ENCODE assay signal across 9 cellular contexts in genomic region chr12:53481957-53482586, GRCh38. TPM values are rescaled to one million over a fixed set of nuclear protein-coding genes. Genes with fewer than 3 reads are reported as not detected.
DNase-seq lines count a peak whose midpoint lies in the region; ATAC-seq and TF ChIP-seq lines count a peak whose summit lies in the region.
"Had no signal": no experiment of that assay in that cellular context is flagged by ENCODE, and none has a peak within 500 bp of the region (broad histone marks: within the 10 kb centered on the region; RNA-seq: fewer than 3 reads in every experiment).

No MANE protein-coding gene starts in this region.

- TF ChIP-seq CTCF in cardiac muscle cell (IDR thresholded peaks at IDR 0.05; ENCODE audit: low read depth, low read length) (peak; percentile 29), fibroblast of villous mesenchyme (IDR thresholded peaks at IDR 0.05; ENCODE audit: insufficient read depth, low read depth, low read length) (peak; percentile 22), tibial nerve (IDR thresholded peaks at IDR 0.05) (peak in 1 of 5 experiments; percentile 15)

- H3K4me3 ChIP-seq in cardiac muscle cell: no peak overlapping the region
- H3K4me3 ChIP-seq in fibroblast of villous mesenchyme (ENCODE audit: low read depth, low read length): no peak overlapping the region
- no peak overlapping the region for H3K4me3 ChIP-seq in tibial nerve

- in situ Hi-C loops in SK-MEL-5 (cut with HindIII; ENCODE audit: low pct_unique_long_range_greater_than_20kb, low sequenced_read_pairs): no loop called here

- TF ChIP-seq POLR2A in tibial nerve (IDR thresholded peaks at IDR 0.05): no peak

- H3K27ac ChIP-seq in cardiac muscle cell (peak overlapping the region; percentile 73), tibial nerve (peak overlapping the region in 3 of 4 donors; percentile 0 to 31 (median 13))

- H3K9me3 ChIP-seq in cardiac muscle cell (ENCODE audit: low read depth) (no peaks in the 10 kb centered on the region), tibial nerve (no peaks in the 10 kb centered on the region)

- intact Hi-C loops in left cardiac atrium (cut with DNase I): no loop called here

- DNase-seq in cardiac muscle cell (ENCODE audit: low read depth in 1 of 2, low spot score in 1 of 2) (peak; percentile 36 to 43), left cardiac atrium (no peak), SK-MEL-5 (ENCODE audit: low read depth, low spot score) (peak; percentile 49), fibroblast of villous mesenchyme (ENCODE audit: low read depth) (no peak), tibial nerve (ENCODE audit: low spot score in 2 of 2) (no peak), medulla oblongata (ENCODE audit: extremely low spot score) (no peak), SK-N-DZ (ENCODE audit: low spot score) (no peak)

- no peaks in the 10 kb centered on the region for H3K4me1 ChIP-seq in cardiac muscle cell (ENCODE audit: low read depth)
- H3K4me1 ChIP-seq in tibial nerve: peaks cover 0 to 60% (median 21%) of the 10 kb centered on the region in 4 donors

- H3K27me3 ChIP-seq in cardiac muscle cell (no peaks in the 10 kb centered on the region), tibial nerve (no peaks in the 10 kb centered on the region)

- no peak for TF ChIP-seq EP300 in tibial nerve (IDR thresholded peaks at IDR 0.05)

- 66 to 69% methylated on average over 8 of the region's 8 CpGs for WGBS in tibial nerve, 2 donors

- H3K36me3 ChIP-seq in cardiac muscle cell (peaks cover 54% of the 10 kb centered on the region), tibial nerve (peaks cover 8 to 94% (median 17%) of the 10 kb centered on the region in 3 donors)

- ATAC-seq in left cardiac atrium (no peak), HG02571 (IDR thresholded peaks at IDR 0.05; ENCODE audit: unreplicated experiment) (no peak)

RNA-seq across cellular contexts. Expression of gene MAP3K12, which starts 17.2 kb away (rescaled TPM):
- 18.5 and 26.1 TPM in 2 replicates for total RNA-seq in cardiac muscle cell
- 15.1 and 17.6 TPM in 2 replicates for polyA plus RNA-seq in cardiac muscle cell
- total RNA-seq in left cardiac atrium: 1 to 10 TPM; 9.1 to 9.7 TPM
- total RNA-seq in SK-MEL-5 (2014; rRNA removed; shearing (Covaris generic)): 10.1 and 11.4 TPM in 2 replicates
- 12.7 and 14.6 TPM in 2 replicates for polyA plus RNA-seq in SK-MEL-5 (2015; cell fraction: cytosol; rRNA removed)
- polyA plus RNA-seq in SK-MEL-5 (2015; cell fraction: nucleus; rRNA removed): 150 and 170 TPM in 2 replicates
- total RNA-seq in fibroblast of villous mesenchyme: 35.8 and 41.0 TPM in 2 replicates
- 10 to 100 TPM; 35.6 to 95.1 (median 58.3) TPM for total RNA-seq in tibial nerve
- polyA plus RNA-seq in SK-N-DZ (2014; cell fraction: cytosol; rRNA removed): 20.8 and 22.1 TPM in 2 replicates
- polyA plus RNA-seq in SK-N-DZ (2014; cell fraction: nucleus; rRNA removed): 56.6 and 82.8 TPM in 2 replicates

RNA-seq across cellular contexts. Expression of gene TARBP2, which starts 19.0 kb away (rescaled TPM):
- total RNA-seq in cardiac muscle cell: 58.3 and 68.1 TPM in 2 replicates
- polyA plus RNA-seq in cardiac muscle cell: 69.2 and 79.8 TPM in 2 replicates
- 10 to 100 TPM; 12.5 to 15.3 TPM for total RNA-seq in left cardiac atrium
- 57.3 and 62.8 TPM in 2 replicates for total RNA-seq in SK-MEL-5 (2014; rRNA removed; shearing (Covaris generic))
- 55.0 and 65.0 TPM in 2 replicates for polyA plus RNA-seq in SK-MEL-5 (2015; cell fraction: cytosol; rRNA removed)
- 441 and 455 TPM in 2 replicates for polyA plus RNA-seq in SK-MEL-5 (2015; cell fraction: nucleus; rRNA removed)
- 47.4 and 54.8 TPM in 2 replicates for total RNA-seq in fibroblast of villous mesenchyme
- total RNA-seq in tibial nerve: 10 to 100 TPM; 25.3 to 56.4 (median 36.1) TPM
- polyA plus RNA-seq in SK-N-DZ (2014; cell fraction: cytosol; rRNA removed): 81.3 and 95.8 TPM in 2 replicates
- polyA plus RNA-seq in SK-N-DZ (2014; cell fraction: nucleus; rRNA removed): 217 and 237 TPM in 2 replicates

RNA-seq across cellular contexts. Expression of gene NPFF, which starts 25.2 kb away (rescaled TPM):
- total RNA-seq in cardiac muscle cell: not detected in 2 replicates
- polyA plus RNA-seq in cardiac muscle cell: not detected in 2 replicates
- total RNA-seq in left cardiac atrium: not detected
- not detected in 2 replicates for total RNA-seq in SK-MEL-5 (2014; rRNA removed; shearing (Covaris generic))
- polyA plus RNA-seq in SK-MEL-5 (2015; cell fraction: cytosol; rRNA removed): 0.64 TPM in 1 of 2 replicates, not detected in the other
- polyA plus RNA-seq in SK-MEL-5 (2015; cell fraction: nucleus; rRNA removed): not detected in 2 replicates
- not detected in 2 replicates for total RNA-seq in fibroblast of villous mesenchyme
- not detected for total RNA-seq in tibial nerve
- not detected in 2 replicates for polyA plus RNA-seq in SK-N-DZ (2014; cell fraction: cytosol; rRNA removed)
- polyA plus RNA-seq in SK-N-DZ (2014; cell fraction: nucleus; rRNA removed): not detected in 2 replicates
- total RNA-seq: liver had no signal
- polyA plus RNA-seq: liver had no signal

RNA-seq across cellular contexts. Expression of gene PCBP2, which starts 30.2 kb away (rescaled TPM):
- 213 and 326 TPM in 2 replicates for total RNA-seq in cardiac muscle cell
- polyA plus RNA-seq in cardiac muscle cell: 114 and 146 TPM in 2 replicates
- 100 to 1,000 TPM; 504 to 545 TPM for total RNA-seq in left cardiac atrium
- 165 and 176 TPM in 2 replicates for total RNA-seq in SK-MEL-5 (2014; rRNA removed; shearing (Covaris generic))
- polyA plus RNA-seq in SK-MEL-5 (2015; cell fraction: cytosol; rRNA removed): 438 and 606 TPM in 2 replicates
- polyA plus RNA-seq in SK-MEL-5 (2015; cell fraction: nucleus; rRNA removed): 945 and 1,122 TPM in 2 replicates
- 193 and 237 TPM in 2 replicates for total RNA-seq in fibroblast of villous mesenchyme
- 100 to 1,000 TPM; 414 to 583 (median 490) TPM for total RNA-seq in tibial nerve
- 319 and 354 TPM in 2 replicates for polyA plus RNA-seq in SK-N-DZ (2014; cell fraction: cytosol; rRNA removed)
- polyA plus RNA-seq in SK-N-DZ (2014; cell fraction: nucleus; rRNA removed): 451 and 689 TPM in 2 replicates

RNA-seq across cellular contexts. Expression of gene PRR13, which starts 40.5 kb away (rescaled TPM):
- 42.9 and 48.3 TPM in 2 replicates for total RNA-seq in cardiac muscle cell
- 169 and 190 TPM in 2 replicates for polyA plus RNA-seq in cardiac muscle cell
- 10 to 100 TPM; 73.5 to 90.2 TPM for total RNA-seq in left cardiac atrium
- total RNA-seq in SK-MEL-5 (2014; rRNA removed; shearing (Covaris generic)): 101 and 106 TPM in 2 replicates
- polyA plus RNA-seq in SK-MEL-5 (2015; cell fraction: cytosol; rRNA removed): 163 and 231 TPM in 2 replicates
- polyA plus RNA-seq in SK-MEL-5 (2015; cell fraction: nucleus; rRNA removed): 88.8 and 112 TPM in 2 replicates
- 60.0 and 64.4 TPM in 2 replicates for total RNA-seq in fibroblast of villous mesenchyme
- 100 to 1,000 TPM in 1 of 4 donors, 10 to 100 TPM in 3; 54.6 to 125 (median 57.0) TPM for total RNA-seq in tibial nerve
- 41.3 and 50.4 TPM in 2 replicates for polyA plus RNA-seq in SK-N-DZ (2014; cell fraction: cytosol; rRNA removed)
- 15.8 and 50.5 TPM in 2 replicates for polyA plus RNA-seq in SK-N-DZ (2014; cell fraction: nucleus; rRNA removed)

Comparison
In these comparisons a context has a peak if more than half of its experiments do, and no peak if none do; other contexts are left out.
1. DNase-seq: peak in cardiac muscle cell (2 of 2) and SK-MEL-5 (single experiment); none in left cardiac atrium (single experiment), fibroblast of villous mesenchyme (single experiment), tibial nerve (0 of 2), medulla oblongata (single experiment) and SK-N-DZ (single experiment).